In the genomic region with DNA sequence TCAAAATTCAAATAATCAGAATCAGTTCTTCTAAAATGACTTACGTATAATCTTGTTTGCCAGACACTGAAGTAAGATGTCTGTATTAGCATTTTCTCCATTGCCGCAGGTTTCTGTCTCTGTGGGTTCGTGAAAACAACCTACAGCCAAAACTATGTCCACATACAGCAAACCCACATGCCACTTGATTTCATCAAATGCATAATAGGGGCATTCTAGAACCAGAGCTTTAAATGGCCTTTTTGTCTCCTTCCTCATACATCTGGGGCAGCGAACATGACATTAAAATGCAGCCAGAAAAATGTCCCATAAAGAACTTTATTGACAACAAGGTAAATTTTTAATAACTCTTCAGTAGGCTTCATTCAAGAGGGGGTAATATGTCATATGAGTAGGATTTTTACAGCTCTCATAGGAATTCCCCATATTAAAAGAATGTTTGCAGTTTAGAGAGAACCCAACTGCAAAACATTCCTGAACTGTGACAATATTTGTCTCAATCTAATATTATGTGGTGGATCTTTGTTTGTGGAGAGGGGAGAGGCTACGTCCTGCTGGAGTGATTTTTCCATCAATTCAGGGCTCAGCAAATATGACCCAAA, we compare ENCODE assay signal across 17 cellular contexts.
DNase-seq lines count a peak whose midpoint lies in the region; ATAC-seq, FAIRE-seq and TF ChIP-seq lines count a peak whose summit lies in the region.
"Had no signal": no experiment of that assay in that cellular context is flagged by ENCODE, and none has a peak within 500 bp of the region (broad histone marks: within the 10 kb centered on the region; RNA-seq: fewer than 3 reads in every experiment).

No MANE protein-coding gene starts in this region.

- no TSS peak for BruUV-seq in Caco-2 (replicated peaks; lab: Mats Ljungman, UMichigan)

- H3K36me3 Mint-ChIP-seq in Caco-2 (ENCODE audit: insufficient read depth, unreplicated experiment): no peaks in the 10 kb centered on the region
- H3K36me3 Mint-ChIP-seq: activated naive CD8-positive, alpha-beta T cell treated with anti-CD3 and anti-CD28 coated beads, Interleukin-2, amount 10 ng/mL, durations not matched to agents 7 days and 5 days had no signal

- H3K9me3 ChIP-seq in Caco-2: no peaks in the 10 kb centered on the region
- H3K9me3 ChIP-seq: esophagus muscularis mucosa, lower lobe of right lung, thoracic aorta had no signal

- H3K27me3 Mint-ChIP-seq in Caco-2 (ENCODE audit: insufficient read depth, unreplicated experiment): no peaks in the 10 kb centered on the region

- H3K27ac ChIP-seq in angular gyrus (ENCODE audit: low read depth, low read length): peak overlapping the region; percentile 97
- H3K27ac ChIP-seq: thoracic aorta had no signal

- H3K27ac Mint-ChIP-seq in Caco-2 (ENCODE audit: unreplicated experiment): peak overlapping the region; percentile 87
- H3K27ac Mint-ChIP-seq: activated naive CD8-positive, alpha-beta T cell treated with anti-CD3 and anti-CD28 coated beads, Interleukin-2, amount 10 ng/mL, durations not matched to agents 7 days and 5 days; B cell had no signal

- CTCF ChIA-PET in Caco-2 (lab: Charles Lee): no interaction called here

- no peaks in the 10 kb centered on the region for H3K27me3 ChIP-seq in Caco-2 (replicated peaks; ENCODE audit: control insufficient read depth, insufficient read depth, low read length)
- H3K27me3 ChIP-seq: esophagus muscularis mucosa had no signal

- peaks cover 13% of the 10 kb centered on the region for H3K4me1 Mint-ChIP-seq in Caco-2 (ENCODE audit: low read depth, unreplicated experiment)
- H3K4me1 Mint-ChIP-seq: activated naive CD8-positive, alpha-beta T cell treated with anti-CD3 and anti-CD28 coated beads, Interleukin-2, amount 10 ng/mL, durations not matched to agents 7 days and 5 days; B cell had no signal

- no peak for ATAC-seq in HG03159 (IDR thresholded peaks at IDR 0.05; ENCODE audit: unreplicated experiment)

- FAIRE-seq in islet of Langerhans (lab: Jason Lieb, UNC): peak; percentile 36
- FAIRE-seq: colon had no signal

- H3K9me3 Mint-ChIP-seq in Caco-2 (ENCODE audit: unreplicated experiment): no peaks in the 10 kb centered on the region

- H3K36me3 ChIP-seq in Caco-2 (ENCODE audit: control insufficient read depth, insufficient read depth, low read length): no peaks in the 10 kb centered on the region
- H3K36me3 ChIP-seq: esophagus muscularis mucosa, lower lobe of right lung, thoracic aorta had no signal

- H3K4me3 ChIP-seq in Caco-2 (ENCODE audit: low read depth, low read length): no peak overlapping the region
- H3K4me3 ChIP-seq: esophagus muscularis mucosa, lower lobe of right lung, thoracic aorta had no signal

- H3K4me1 ChIP-seq in Caco-2: peaks cover 17% of the 10 kb centered on the region; the same call in 1 of the 2 replicates

- peak in 1 of 2 experiments; percentile 4 for DNase-seq in Caco-2
- peak; percentile 84 for DNase-seq in putamen (ENCODE audit: low spot score)
- DNase-seq in OCI-M1 (lab: John Stamatoyannopoulos, UW): no peak
- DNase-seq in NCI-H1694 (lab: John Stamatoyannopoulos, UW): no peak
- DNase-seq in NOMO-1 (lab: John Stamatoyannopoulos, UW; ENCODE audit: unreplicated experiment in 2 of 2): no peak
- DNase-seq: activated CD4-positive, CD25-positive, alpha-beta regulatory T cell treated with anti-CD3 and anti-CD28 coated beads, Interleukin-2, amount 50 U/mL, for 72 hours; activated CD8-positive, alpha-beta memory T cell treated with anti-CD3 and anti-CD28 coated beads, Interleukin-2, amount 50 U/mL, for 48 hours; activated naive CD8-positive, alpha-beta T cell treated with anti-CD3 and anti-CD28 coated beads, Interleukin-2, amount 10 ng/mL, durations not matched to agents 7 days and 5 days; DND-41 had no signal

- intact Hi-C loops in Caco-2 (cut with micrococcal nuclease; ENCODE audit: unreplicated experiment): loop anchor here (1.0 kb wide), 2 partner anchors 87 to 92 kb away; no protein-coding TSS in a partner anchor

- TF ChIP-seq CTCF in Caco-2 (IDR thresholded peaks at IDR 0.05; ENCODE audit: insufficient read depth in 1 of 2, low read depth in 1 of 2, low read length in 1 of 2, severe bottlenecking in 1 of 2, unreplicated experiment in 1 of 2): no peak

- H3K4me3 Mint-ChIP-seq in Caco-2 (ENCODE audit: unreplicated experiment): peak overlapping the region; percentile 61
- H3K4me3 Mint-ChIP-seq: activated naive CD8-positive, alpha-beta T cell treated with anti-CD3 and anti-CD28 coated beads, Interleukin-2, amount 10 ng/mL, durations not matched to agents 7 days and 5 days; B cell had no signal

- POLR2A ChIA-PET in Caco-2 (lab: Charles Lee): interaction anchor here (0.9 kb wide), 1 partner anchor 87 kb away, joined by 6 read pairs; no protein-coding TSS in a partner anchor
